ENCODE assay signal across 9 cellular contexts in genomic region chr22:40853961-40854360, GRCh38. TPM values are rescaled to one million over a fixed set of nuclear protein-coding genes. Genes with fewer than 3 reads are reported as not detected.
A peak's percentile ranks its signal among the peaks of the same experiment; 100 is the strongest.
DNase-seq lines count a peak whose midpoint lies in the region; ATAC-seq, FAIRE-seq and TF ChIP-seq lines count a peak whose summit lies in the region.
"Had no signal": no experiment of that assay in that cellular context is flagged by ENCODE, and none has a peak within 500 bp of the region (broad histone marks: within the 10 kb centered on the region; RNA-seq: fewer than 3 reads in every experiment).

No MANE protein-coding gene starts in this region.

- in situ Hi-C loops in K562 (cut with MboI) = no loop called here

- ATAC-seq in K562 = peak; percentile 39
- no peak for ATAC-seq in natural killer cell treated with Interleukin-12 subunit alpha and Interleukin-12 subunit beta and Interleukin-15 and Interleukin-18, amount 100 ng/mL, for 72 hours
- no peak for ATAC-seq in GM21619 (IDR thresholded peaks at IDR 0.05; ENCODE audit: unreplicated experiment)

- TF ChIP-seq POLR2A in K562 (conservative IDR thresholded peaks at IDR 0.05) = no peak

- TF ChIP-seq CTCF in BE2C (IDR thresholded peaks at IDR 0.05; ENCODE audit: low read depth, low read length) = no peak
- TF ChIP-seq CTCF in K562 (IDR thresholded peaks at IDR 0.05 in 2 of 3, conservative IDR thresholded peaks at IDR 0.05 in 1 of 3; ENCODE audit: insufficient read depth in 2 of 3, low read depth in 1 of 3, low read length in 3 of 3) = no peak

- CTCF ChIA-PET in K562 (lab: Yijun Ruan, JAX; ENCODE audit: low intra/inter-chr PET ratio) = no interaction called here

- H2AFZ ChIP-seq in K562 (ENCODE audit: low read depth, low read length) = no peak overlapping the region

- intact Hi-C loops in K562 (cut with micrococcal nuclease) = no loop called here

- no peaks in the 10 kb centered on the region for H3K27me3 ChIP-seq in BE2C
- H3K27me3 ChIP-seq in HUES64 (ENCODE audit: insufficient read depth, low read length) = no peaks in the 10 kb centered on the region
- no peaks in the 10 kb centered on the region for H3K27me3 ChIP-seq in K562 (ENCODE audit: control insufficient read depth in 2 of 2, insufficient read depth in 2 of 2, low read length in 2 of 2)

- peak overlapping the region; percentile 88 for H3K4me2 ChIP-seq in K562 (ENCODE audit: insufficient read depth, low read length)

- H3K4me3 Mint-ChIP-seq in natural killer cell treated with Interleukin-12 subunit alpha and Interleukin-12 subunit beta and Interleukin-15 and Interleukin-18, amount 100 ng/mL, for 72 hours = peak overlapping the region; percentile 5

- H3K9ac ChIP-seq in HUES64 (ENCODE audit: low read depth, low read length) (peak overlapping the region; percentile 53; the same call in 1 of the 2 replicates), K562 (ENCODE audit: insufficient read depth in 1 of 2, low read depth in 2 of 2, low read length in 2 of 2) (peak overlapping the region in 1 of 2 experiments; percentile 91; a peak in 2 of 4 replicates)

- no peak for TF ChIP-seq EP300 in K562 (IDR thresholded peaks at IDR 0.05; ENCODE audit: low read length)

- POLR2A ChIA-PET in K562 (lab: Yijun Ruan, JAX) = interaction anchor here (0.9 kb wide), 1 partner anchor 37 kb away, joined by 3 read pairs; no protein-coding TSS in a partner anchor

- H3K79me2 ChIP-seq in K562 (ENCODE audit: control insufficient read depth, insufficient read depth, low read length) = peaks cover 94% of the 10 kb centered on the region

- H3K4me3 ChIP-seq in BE2C (ENCODE audit: low read depth, low read length) (peak overlapping the region; percentile 99), HUES64 (ENCODE audit: low read length) (peak overlapping the region; percentile 99), K562 (peak overlapping the region; percentile 88; the same call in 1 of the 2 replicates)

- 62% methylated on average over 1 of the region's 3 CpGs for WGBS in HUES64
- 0% methylated on average over 3 of the region's 3 CpGs for WGBS in K562 (ENCODE audit: insufficient coverage, low coverage, missing lambda C conversion rate)

- H3K4me1 ChIP-seq in BE2C (peaks cover 3% of the 10 kb centered on the region; the same call in 1 of the 2 replicates), HUES64 (ENCODE audit: insufficient read depth, low read length) (peaks cover 29% of the 10 kb centered on the region), K562 (replicated peaks in 1 of 2; ENCODE audit: control insufficient read depth in 2 of 2, insufficient read depth in 2 of 2, low read length in 2 of 2) (peaks cover 7 to 10% of the 10 kb centered on the region in 2 experiments; a peak in 3 of 5 replicates)

- no peaks in the 10 kb centered on the region for H3K9me3 Mint-ChIP-seq in natural killer cell treated with Interleukin-12 subunit alpha and Interleukin-12 subunit beta and Interleukin-15 and Interleukin-18, amount 100 ng/mL, for 72 hours

- peaks cover 20 to 33% of the 10 kb centered on the region in 2 donors for H3K4me1 Mint-ChIP-seq in natural killer cell treated with Interleukin-12 subunit alpha and Interleukin-12 subunit beta and Interleukin-15 and Interleukin-18, amount 100 ng/mL, for 72 hours (ENCODE audit: low read depth in 2 of 2)

- peak overlapping the region; percentile 34; the same call in 1 of the 2 replicates for H3K27ac ChIP-seq in HUES64 (ENCODE audit: low read depth, low read length)
- peak overlapping the region; percentile 53; the same call in 2 of the 3 replicates for H3K27ac ChIP-seq in K562 (ENCODE audit: extremely low read depth, low read depth, low read length)

- no peaks in the 10 kb centered on the region; the same call in 1 of the 2 replicates for H4K20me1 ChIP-seq in K562 (replicated peaks; ENCODE audit: control insufficient read depth, insufficient read depth, low read length)

- no peaks in the 10 kb centered on the region for H3K9me1 ChIP-seq in K562 (ENCODE audit: control insufficient read depth, insufficient read depth, low read length)

- H3K36me3 ChIP-seq in BE2C (peaks cover 23% of the 10 kb centered on the region), HUES64 (ENCODE audit: insufficient read depth, low read length) (peaks cover 50% of the 10 kb centered on the region), K562 (ENCODE audit: control insufficient read depth, insufficient read depth, low read length) (peaks cover 53% of the 10 kb centered on the region)

- no peaks in the 10 kb centered on the region for H3K36me3 Mint-ChIP-seq in natural killer cell treated with Interleukin-12 subunit alpha and Interleukin-12 subunit beta and Interleukin-15 and Interleukin-18, amount 100 ng/mL, for 72 hours

- no peaks in the 10 kb centered on the region for H3K27me3 Mint-ChIP-seq in natural killer cell treated with Interleukin-12 subunit alpha and Interleukin-12 subunit beta and Interleukin-15 and Interleukin-18, amount 100 ng/mL, for 72 hours

- DNase-seq in BE2C (no peak), K562 (ENCODE audit: extremely low read depth in 1 of 4, low spot score in 3 of 4) (peak in 2 of 4 experiments; percentile 7 to 39), NCI-H1092 (lab: John Stamatoyannopoulos, UW) (no peak), NCI-H187 treated with DMSO at 0.1 percent for 48 hours (lab: John Stamatoyannopoulos, UW) (no peak), NCI-H69 (lab: John Stamatoyannopoulos, UW) (no peak)
- DNase-seq in natural killer cell treated with Interleukin-12 subunit alpha and Interleukin-12 subunit beta and Interleukin-15 and Interleukin-18, amount 100 ng/mL, for 72 hours (ENCODE audit: low spot score) = no peak
- DNase-seq: NCI-H510A treated with DMSO at 0.1 percent for 48 hours had no signal

- no peaks in the 10 kb centered on the region for H3K9me3 ChIP-seq in BE2C
- H3K9me3 ChIP-seq in HUES64 (ENCODE audit: insufficient read depth, low read depth, low read length) = no peaks in the 10 kb centered on the region
- no peaks in the 10 kb centered on the region for H3K9me3 ChIP-seq in K562 (replicated peaks; ENCODE audit: control insufficient read depth, insufficient read depth, low read depth, low read length)

- TF ChIP-seq RAD21 in K562 (CRISPR knock-in tag; conservative IDR thresholded peaks at IDR 0.05 in 1 of 2, IDR thresholded peaks at IDR 0.05 in 1 of 2) = no peak

- BruUV-seq in K562 (replicated peaks; lab: Mats Ljungman, UMichigan) = no TSS peak

- FAIRE-seq in K562 (lab: Jason Lieb, UNC) = peak; percentile 74

- peak overlapping the region in 1 of 2 donors; percentile 99 for H3K27ac Mint-ChIP-seq in natural killer cell treated with Interleukin-12 subunit alpha and Interleukin-12 subunit beta and Interleukin-15 and Interleukin-18, amount 100 ng/mL, for 72 hours

RNA-seq across cellular contexts. Expression of gene ST13, which starts 2.5 kb away (rescaled TPM):
- 407 TPM for polyA plus RNA-seq in BE2C (2012; ENCODE audit: insufficient read depth, insufficient read length, low read depth)
- polyA plus RNA-seq in HUES64 (2013, experiment 1 of 2) = 202 TPM
- 236 TPM for polyA plus RNA-seq in HUES64 (2013, experiment 2 of 2)
- total RNA-seq in K562 (2011; cell fraction: chromatin; rRNA removed; ENCODE audit: low replicate concordance) = 14.1 and 31.7 TPM in 2 replicates
- 15.8 and 17.4 TPM in 2 replicates for total RNA-seq in K562 (2011; cell fraction: nucleolus; rRNA removed)
- total RNA-seq in K562 (2011; cell fraction: nucleoplasm; rRNA removed) = 18.7 and 29.5 TPM in 2 replicates
- total RNA-seq in K562 (2014; rRNA removed) (178 and 255 TPM in 2 replicates), K562 (2014; rRNA removed; fragmentation: Illumina TruSeq; extraction: Trizol) (247 and 287 TPM in 2 replicates), K562 (2015; rRNA removed; fragmentation: Illumina TruSeq; extraction: Trizol) (306 and 311 TPM in 2 replicates), K562 (2021) (172 and 195 TPM in 2 replicates)
- polyA plus RNA-seq in K562 (2011; rRNA removed) (149 and 163 TPM in 2 replicates), K562 (2014; fragmentation: Illumina TruSeq; extraction: Trizol) (229 and 236 TPM in 2 replicates), K562 (2014; fragmentation: Nextera tagmentation; extraction: Ambion mirVana) (10 to 100 TPM; 53.6 to 69.7 TPM), K562 (2014; rRNA removed) (133 and 154 TPM in 2 replicates)
- polyA plus RNA-seq in K562 (2011; cell fraction: cytosol; rRNA removed) = 37.7 and 60.8 TPM in 2 replicates
- 21.8 and 44.2 TPM in 2 replicates for polyA plus RNA-seq in K562 (2011; cell fraction: nucleus; rRNA removed)
- 266 and 314 TPM in 2 replicates for polyA plus RNA-seq in K562 (2012)
- 192 and 227 TPM in 2 replicates for polyA minus RNA-seq in K562 (2011; rRNA and poly(A)+ RNA removed)
- 89.3 and 102 TPM in 2 replicates for polyA minus RNA-seq in K562 (2011; cell fraction: cytosol; rRNA and poly(A)+ RNA removed)
- polyA minus RNA-seq in K562 (2011; cell fraction: nucleus; rRNA and poly(A)+ RNA removed) = 9.3 and 23.3 TPM in 2 replicates
- total RNA-seq in natural killer cell treated with Interleukin-12 subunit alpha and Interleukin-12 subunit beta and Interleukin-15 and Interleukin-18, amount 100 ng/mL, for 72 hours = 100 to 1,000 TPM; 119 to 126 TPM

RNA-seq across cellular contexts. Expression of gene XPNPEP3, which starts 3.0 kb away (rescaled TPM):
- 23.5 TPM for polyA plus RNA-seq in BE2C (2012; ENCODE audit: insufficient read depth, insufficient read length, low read depth)
- polyA plus RNA-seq in HUES64 (2013, experiment 1 of 2) = 15.8 TPM
- 16.1 TPM for polyA plus RNA-seq in HUES64 (2013, experiment 2 of 2)
- total RNA-seq in K562 (2011; cell fraction: chromatin; rRNA removed; ENCODE audit: low replicate concordance) = 24.6 and 37.7 TPM in 2 replicates
- total RNA-seq in K562 (2011; cell fraction: nucleolus; rRNA removed) = 17.6 and 30.2 TPM in 2 replicates
- 24.2 and 36.4 TPM in 2 replicates for total RNA-seq in K562 (2011; cell fraction: nucleoplasm; rRNA removed)
- 7.3 and 9.1 TPM in 2 replicates for total RNA-seq in K562 (2014; rRNA removed)
- total RNA-seq in K562 (2014; rRNA removed; fragmentation: Illumina TruSeq; extraction: Trizol) = 15.6 and 16.2 TPM in 2 replicates
- 12.2 and 15.4 TPM in 2 replicates for total RNA-seq in K562 (2015; rRNA removed; fragmentation: Illumina TruSeq; extraction: Trizol)
- 18.6 and 22.6 TPM in 2 replicates for total RNA-seq in K562 (2021)
- polyA plus RNA-seq in K562 (2011; rRNA removed) = 22.6 and 28.0 TPM in 2 replicates
- 10.7 and 18.7 TPM in 2 replicates for polyA plus RNA-seq in K562 (2011; cell fraction: cytosol; rRNA removed)
- polyA plus RNA-seq in K562 (2011; cell fraction: nucleus; rRNA removed) = 18.6 and 22.5 TPM in 2 replicates
- 9.0 and 10.5 TPM in 2 replicates for polyA plus RNA-seq in K562 (2012)
- polyA plus RNA-seq in K562 (2014; fragmentation: Illumina TruSeq; extraction: Trizol) = 12.9 and 13.2 TPM in 2 replicates
- 10 to 100 TPM; 18.8 to 20.0 TPM for polyA plus RNA-seq in K562 (2014; fragmentation: Nextera tagmentation; extraction: Ambion mirVana)
- polyA plus RNA-seq in K562 (2014; rRNA removed) = 10.7 and 11.9 TPM in 2 replicates
- polyA minus RNA-seq in K562 (2011; rRNA and poly(A)+ RNA removed) = 41.4 and 41.9 TPM in 2 replicates
- polyA minus RNA-seq in K562 (2011; cell fraction: cytosol; rRNA and poly(A)+ RNA removed) = 18.6 and 23.8 TPM in 2 replicates
- polyA minus RNA-seq in K562 (2011; cell fraction: nucleus; rRNA and poly(A)+ RNA removed) = 14.0 and 17.4 TPM in 2 replicates
- 10 to 100 TPM; 16.2 to 26.1 TPM for total RNA-seq in natural killer cell treated with Interleukin-12 subunit alpha and Interleukin-12 subunit beta and Interleukin-15 and Interleukin-18, amount 100 ng/mL, for 72 hours

RNA-seq across cellular contexts. Expression of gene DNAJB7, which starts 8.0 kb away (rescaled TPM):
- polyA plus RNA-seq in BE2C (2012; ENCODE audit: insufficient read depth, insufficient read length, low read depth) = 0.23 TPM
- not detected for polyA plus RNA-seq in HUES64 (2013, experiment 1 of 2)
- not detected for polyA plus RNA-seq in HUES64 (2013, experiment 2 of 2)
- not detected in 2 replicates for total RNA-seq in K562 (2011; cell fraction: chromatin; rRNA removed; ENCODE audit: low replicate concordance)
- not detected in 2 replicates for total RNA-seq in K562 (2011; cell fraction: nucleolus; rRNA removed)
- not detected in 2 replicates for total RNA-seq in K562 (2011; cell fraction: nucleoplasm; rRNA removed)
- total RNA-seq in K562 (2014; rRNA removed) (not detected in 2 replicates), K562 (2014; rRNA removed; fragmentation: Illumina TruSeq; extraction: Trizol) (not detected in 2 replicates), K562 (2015; rRNA removed; fragmentation: Illumina TruSeq; extraction: Trizol) (not detected in 2 replicates), K562 (2021) (not detected in 2 replicates)
- polyA plus RNA-seq in K562 (2011; rRNA removed) (not detected in 2 replicates), K562 (2014; fragmentation: Illumina TruSeq; extraction: Trizol) (not detected in 2 replicates), K562 (2014; fragmentation: Nextera tagmentation; extraction: Ambion mirVana) (under 1 TPM; 0.13 to 0.21 TPM), K562 (2014; rRNA removed) (not detected in 2 replicates)
- polyA plus RNA-seq in K562 (2011; cell fraction: cytosol; rRNA removed) = not detected in 2 replicates
- polyA plus RNA-seq in K562 (2011; cell fraction: nucleus; rRNA removed) = not detected in 2 replicates
- 0.07 and 0.12 TPM in 2 replicates for polyA plus RNA-seq in K562 (2012)
- not detected in 2 replicates for polyA minus RNA-seq in K562 (2011; rRNA and poly(A)+ RNA removed)
- not detected in 2 replicates for polyA minus RNA-seq in K562 (2011; cell fraction: cytosol; rRNA and poly(A)+ RNA removed)
- not detected in 2 replicates for polyA minus RNA-seq in K562 (2011; cell fraction: nucleus; rRNA and poly(A)+ RNA removed)
- not detected for total RNA-seq in natural killer cell treated with Interleukin-12 subunit alpha and Interleukin-12 subunit beta and Interleukin-15 and Interleukin-18, amount 100 ng/mL, for 72 hours

RNA-seq across cellular contexts. Expression of gene SLC25A17, which starts 34.8 kb away (rescaled TPM):
- polyA plus RNA-seq in BE2C (2012; ENCODE audit: insufficient read depth, insufficient read length, low read depth) = 27.4 TPM
- 29.0 TPM for polyA plus RNA-seq in HUES64 (2013, experiment 1 of 2)
- 23.7 TPM for polyA plus RNA-seq in HUES64 (2013, experiment 2 of 2)
- 33.1 and 56.2 TPM in 2 replicates for total RNA-seq in K562 (2011; cell fraction: chromatin; rRNA removed; ENCODE audit: low replicate concordance)
- total RNA-seq in K562 (2011; cell fraction: nucleolus; rRNA removed) = 26.7 and 32.1 TPM in 2 replicates
- total RNA-seq in K562 (2011; cell fraction: nucleoplasm; rRNA removed) = 48.7 and 57.9 TPM in 2 replicates
- total RNA-seq in K562 (2014; rRNA removed) = 32.5 and 32.6 TPM in 2 replicates
- 56.2 and 61.0 TPM in 2 replicates for total RNA-seq in K562 (2014; rRNA removed; fragmentation: Illumina TruSeq; extraction: Trizol)
- total RNA-seq in K562 (2015; rRNA removed; fragmentation: Illumina TruSeq; extraction: Trizol) = 35.0 and 38.4 TPM in 2 replicates
- 50.2 and 54.5 TPM in 2 replicates for total RNA-seq in K562 (2021)
- 77.1 and 96.8 TPM in 2 replicates for polyA plus RNA-seq in K562 (2011; rRNA removed)
- 25.4 and 41.7 TPM in 2 replicates for polyA plus RNA-seq in K562 (2011; cell fraction: cytosol; rRNA removed)
- 34.4 and 42.8 TPM in 2 replicates for polyA plus RNA-seq in K562 (2011; cell fraction: nucleus; rRNA removed)
- 31.8 and 34.9 TPM in 2 replicates for polyA plus RNA-seq in K562 (2012)
- 63.2 and 65.3 TPM in 2 replicates for polyA plus RNA-seq in K562 (2014; fragmentation: Illumina TruSeq; extraction: Trizol)
- 100 to 1,000 TPM; 104 to 136 TPM for polyA plus RNA-seq in K562 (2014; fragmentation: Nextera tagmentation; extraction: Ambion mirVana)
- 43.1 and 46.5 TPM in 2 replicates for polyA plus RNA-seq in K562 (2014; rRNA removed)
- polyA minus RNA-seq in K562 (2011; rRNA and poly(A)+ RNA removed) = 65.1 and 70.1 TPM in 2 replicates
- polyA minus RNA-seq in K562 (2011; cell fraction: cytosol; rRNA and poly(A)+ RNA removed) = 15.8 and 24.7 TPM in 2 replicates
- polyA minus RNA-seq in K562 (2011; cell fraction: nucleus; rRNA and poly(A)+ RNA removed) = 12.5 and 19.4 TPM in 2 replicates
- 10 to 100 TPM; 31.0 to 39.1 TPM for total RNA-seq in natural killer cell treated with Interleukin-12 subunit alpha and Interleukin-12 subunit beta and Interleukin-15 and Interleukin-18, amount 100 ng/mL, for 72 hours
